Comparison of ENCODE assay signal across 3 cellular contexts in genomic region chr11:117947751-117948150, GRCh38. TPM values are rescaled to one million over a fixed set of nuclear protein-coding genes. Genes with fewer than 3 reads are reported as not detected.
"Had no signal": no experiment of that assay in that cellular context is flagged by ENCODE, and none has a peak within 500 bp of the region (broad histone marks: within the 10 kb centered on the region; RNA-seq: fewer than 3 reads in every experiment).

No MANE protein-coding gene starts in this region.

RNA-seq across cellular contexts. Expression of gene TMPRSS13, which starts 18.5 kb away (rescaled TPM):
- total RNA-seq: MCF 10A had no signal

RNA-seq across cellular contexts. Expression of gene IL10RA, which starts 38.4 kb away (rescaled TPM):
- total RNA-seq: MCF 10A, PC-9, SK-MEL-5 had no signal
